ENCODE assay signal across 1 cellular context in genomic region chr20:3119044-3119443, GRCh38.
TF ChIP-seq lines count a peak whose summit lies in the region.

No MANE protein-coding gene starts in this region.

TF ChIP-seq in GM23338, 12 proteins besides CTCF, POLR2A, EP300 and RAD21 (continued from another document):
- no peak for TF ChIP-seq ZNF462 (CRISPR knock-in tag; IDR thresholded peaks at IDR 0.05)
- no peak for TF ChIP-seq POLR2AphosphoS5 (IDR thresholded peaks at IDR 0.05; ENCODE audit: low read depth)
- TF ChIP-seq CREB1 (CRISPR knock-in tag; IDR thresholded peaks at IDR 0.05; ENCODE audit: low read depth), result no peak
- TF ChIP-seq JUNB (IDR thresholded peaks at IDR 0.05; ENCODE audit: unreplicated experiment), result no peak
- TF ChIP-seq, protein P1, sequence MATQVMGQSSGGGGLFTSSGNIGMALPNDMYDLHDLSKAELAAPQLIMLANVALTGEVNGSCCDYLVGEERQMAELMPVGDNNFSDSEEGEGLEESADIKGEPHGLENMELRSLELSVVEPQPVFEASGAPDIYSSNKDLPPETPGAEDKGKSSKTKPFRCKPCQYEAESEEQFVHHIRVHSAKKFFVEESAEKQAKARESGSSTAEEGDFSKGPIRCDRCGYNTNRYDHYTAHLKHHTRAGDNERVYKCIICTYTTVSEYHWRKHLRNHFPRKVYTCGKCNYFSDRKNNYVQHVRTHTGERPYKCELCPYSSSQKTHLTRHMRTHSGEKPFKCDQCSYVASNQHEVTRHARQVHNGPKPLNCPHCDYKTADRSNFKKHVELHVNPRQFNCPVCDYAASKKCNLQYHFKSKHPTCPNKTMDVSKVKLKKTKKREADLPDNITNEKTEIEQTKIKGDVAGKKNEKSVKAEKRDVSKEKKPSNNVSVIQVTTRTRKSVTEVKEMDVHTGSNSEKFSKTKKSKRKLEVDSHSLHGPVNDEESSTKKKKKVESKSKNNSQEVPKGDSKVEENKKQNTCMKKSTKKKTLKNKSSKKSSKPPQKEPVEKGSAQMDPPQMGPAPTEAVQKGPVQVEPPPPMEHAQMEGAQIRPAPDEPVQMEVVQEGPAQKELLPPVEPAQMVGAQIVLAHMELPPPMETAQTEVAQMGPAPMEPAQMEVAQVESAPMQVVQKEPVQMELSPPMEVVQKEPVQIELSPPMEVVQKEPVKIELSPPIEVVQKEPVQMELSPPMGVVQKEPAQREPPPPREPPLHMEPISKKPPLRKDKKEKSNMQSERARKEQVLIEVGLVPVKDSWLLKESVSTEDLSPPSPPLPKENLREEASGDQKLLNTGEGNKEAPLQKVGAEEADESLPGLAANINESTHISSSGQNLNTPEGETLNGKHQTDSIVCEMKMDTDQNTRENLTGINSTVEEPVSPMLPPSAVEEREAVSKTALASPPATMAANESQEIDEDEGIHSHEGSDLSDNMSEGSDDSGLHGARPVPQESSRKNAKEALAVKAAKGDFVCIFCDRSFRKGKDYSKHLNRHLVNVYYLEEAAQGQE (IDR thresholded peaks at IDR 0.05; ENCODE audit: unreplicated experiment), result no peak
- TF ChIP-seq EZH2 (IDR thresholded peaks at IDR 0.05; ENCODE audit: low read depth, unreplicated experiment), result no peak
TF ChIP-seq in GM23338: peak in this region for 0.
